ENCODE assay signal across 8 cellular contexts in the genomic region with DNA sequence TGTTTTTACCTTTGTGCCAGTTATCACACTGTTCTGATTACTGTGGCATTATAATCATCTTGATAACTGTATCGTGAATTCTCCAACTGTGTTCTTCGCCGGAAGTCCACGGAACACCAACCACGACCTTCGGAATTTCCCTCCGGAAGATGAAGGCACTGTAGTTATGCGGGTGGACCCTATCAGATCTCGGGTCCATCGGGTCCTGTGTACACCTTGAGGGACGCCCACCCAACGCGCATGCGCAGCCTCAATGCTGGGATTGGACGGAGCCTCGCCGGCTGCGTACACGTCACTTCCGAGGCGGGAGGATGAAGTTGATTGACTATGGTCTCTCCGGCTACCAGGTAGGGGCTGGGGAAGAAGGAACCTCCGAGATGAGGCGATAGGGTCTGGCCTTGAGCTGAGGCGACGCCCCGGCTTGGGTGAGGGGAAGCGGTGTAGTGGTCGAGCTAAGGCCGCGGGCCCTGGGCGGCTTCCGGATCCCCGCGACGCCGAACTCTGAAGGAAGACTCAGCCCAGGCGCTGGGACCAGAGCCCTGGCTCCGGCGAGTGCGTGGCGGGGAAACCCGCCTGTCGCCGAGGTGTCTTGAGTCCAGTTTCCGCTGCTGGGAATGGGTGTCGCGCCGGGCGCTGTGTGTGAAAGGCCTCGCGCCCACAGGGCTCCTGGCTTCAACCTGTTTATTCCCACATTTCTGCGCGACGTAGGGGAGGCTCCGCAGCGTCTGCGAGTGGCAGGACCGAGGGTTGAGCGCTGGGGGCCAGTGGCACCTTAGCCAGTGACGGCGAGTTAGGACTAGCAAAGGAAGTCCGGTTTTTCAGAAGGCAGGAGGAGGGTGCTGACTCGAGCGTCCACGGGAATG.
DNase-seq lines count a peak whose midpoint lies in the region; ATAC-seq lines count a peak whose summit lies in the region.

A gene with protein sequence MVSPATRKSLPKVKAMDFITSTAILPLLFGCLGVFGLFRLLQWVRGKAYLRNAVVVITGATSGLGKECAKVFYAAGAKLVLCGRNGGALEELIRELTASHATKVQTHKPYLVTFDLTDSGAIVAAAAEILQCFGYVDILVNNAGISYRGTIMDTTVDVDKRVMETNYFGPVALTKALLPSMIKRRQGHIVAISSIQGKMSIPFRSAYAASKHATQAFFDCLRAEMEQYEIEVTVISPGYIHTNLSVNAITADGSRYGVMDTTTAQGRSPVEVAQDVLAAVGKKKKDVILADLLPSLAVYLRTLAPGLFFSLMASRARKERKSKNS (plus strand): TSS at position 320 of the 863 bp plus-strand sequence. CDS start 8 bp downstream, at position 328.

- DNase-seq in CMK (ENCODE audit: low read depth) (peak; percentile 99), HS-5 (ENCODE audit: low read depth) (peak; percentile 89), NOMO-1 (lab: John Stamatoyannopoulos, UW; ENCODE audit: unreplicated experiment in 2 of 2) (peak; percentile 91 to 92), memory B cell (ENCODE audit: low spot score in 2 of 2) (peak; percentile 95 to 96)
- peak; percentile 94 to 96 for DNase-seq in activated CD8-positive, alpha-beta memory T cell treated with anti-CD3 and anti-CD28 coated beads for 4 hours (ENCODE audit: low read depth in 2 of 2)
- DNase-seq in effector memory CD8-positive, alpha-beta T cell = peak; percentile 93 to 95 (median 93)
- DNase-seq in stimulated activated CD8-positive, alpha-beta memory T cell treated with anti-CD3 and anti-CD28 coated beads, Interleukin-12 subunit alpha, Interleukin-12 subunit beta, amount 100 ng/mL, for 24 hours (ENCODE audit: extremely low read depth) = peak; percentile 98

- H3K9me3 Mint-ChIP-seq in effector memory CD8-positive, alpha-beta T cell = no peaks in the 10 kb centered on the region
- H3K9me3 Mint-ChIP-seq in memory B cell = peaks cover 2% of the 10 kb centered on the region

- peak within 1 kb of the TSS; percentile 86 to 94 for H3K4me3 Mint-ChIP-seq in effector memory CD8-positive, alpha-beta T cell
- peak within 1 kb of the TSS; percentile 93 for H3K4me3 Mint-ChIP-seq in memory B cell

- H3K36me3 Mint-ChIP-seq in effector memory CD8-positive, alpha-beta T cell (ENCODE audit: insufficient read depth) = peaks cover 11% of the 10 kb centered on the region
- no peaks in the 10 kb centered on the region for H3K36me3 Mint-ChIP-seq in memory B cell

- no peaks in the 10 kb centered on the region for H3K27me3 Mint-ChIP-seq in effector memory CD8-positive, alpha-beta T cell
- no peaks in the 10 kb centered on the region for H3K27me3 Mint-ChIP-seq in memory B cell

- peaks cover 19 to 24% of the 10 kb centered on the region in 2 donors for H3K4me1 Mint-ChIP-seq in effector memory CD8-positive, alpha-beta T cell (ENCODE audit: low read depth in 2 of 2)
- H3K4me1 Mint-ChIP-seq in memory B cell = peaks cover 17% of the 10 kb centered on the region

- peak within 1 kb of the TSS; percentile 93 to 97 for H3K27ac Mint-ChIP-seq in effector memory CD8-positive, alpha-beta T cell
- peak within 1 kb of the TSS; percentile 96 for H3K27ac Mint-ChIP-seq in memory B cell

- ATAC-seq in GM19468 (IDR thresholded peaks at IDR 0.05; ENCODE audit: extremely low read depth, unreplicated experiment) (peak; percentile 94), memory B cell (ENCODE audit: low read depth) (peak; percentile 88)
- peak; percentile 88 for ATAC-seq in effector memory CD8-positive, alpha-beta T cell (replicated peaks)

Comparison
In these comparisons a context has a peak if more than half of its experiments do, and no peak if none do; other contexts are left out.
1. Peak in every context shown above with its lines: DNase-seq and ATAC-seq.